In genomic region chr5:141369994-141370848, GRCh38 we compare ENCODE assay signal across 8 cellular contexts. TPM values are rescaled to one million over a fixed set of nuclear protein-coding genes. Genes with fewer than 3 reads are reported as not detected.
DNase-seq lines count a peak whose midpoint lies in the region; ATAC-seq, FAIRE-seq and TF ChIP-seq lines count a peak whose summit lies in the region.

TSS of gene PCDHGB3 (plus strand) at chr5:141370242. CDS start at chr5:141370395, 153 bp downstream.

- FAIRE-seq in urothelium cell line (lab: Jason Lieb, UNC): no peak

- H3K27me3 ChIP-seq in thoracic aorta (replicated peaks; ENCODE audit: insufficient read depth): no peaks in the 10 kb centered on the region

- ATAC-seq in GM18907 (IDR thresholded peaks at IDR 0.05; ENCODE audit: unreplicated experiment): peak; percentile 97
- ATAC-seq in HG03378 (IDR thresholded peaks at IDR 0.05; ENCODE audit: unreplicated experiment): peak; percentile 95
- ATAC-seq in left cardiac atrium: peak; percentile 86 to 90
- ATAC-seq in thoracic aorta (ENCODE audit: insufficient number of reproducible peaks, low FRiP score, low read depth): no peak

- no peak within 1 kb of the TSS for H3K27ac ChIP-seq in thoracic aorta

- peaks cover 35% of the 10 kb centered on the region for H3K9me3 Mint-ChIP-seq in activated T-helper 1 cell treated with anti-CD3 and anti-CD28 coated beads, Interleukin-12 subunit alpha, Interleukin-12 subunit beta, Interleukin-2, Interleukin-4 antibody, amounts not matched to agents 30 ng/mL and 10 ng/mL and 1 ng/mL, durations not matched to agents 14 hours and 24 hours and 36 hours

- CTCF ChIA-PET in AG04449 (lab: Yijun Ruan, JAX): interaction anchor here (0.5 to 3.8 kb wide), 45 partner anchors 9 to 198 kb away, joined by 3 to 99 read pairs (median 4); partner anchors contain the start of genes PCDHGA1, PCDHGA10, PCDHGA11 and PCDHGA12

- H3K36me3 ChIP-seq in thoracic aorta: no peaks in the 10 kb centered on the region

- intact Hi-C loops in activated T-helper 1 cell treated with anti-CD3 and anti-CD28 coated beads, Interleukin-12 subunit alpha, Interleukin-12 subunit beta, Interleukin-2, Interleukin-4 antibody, amounts not matched to agents 30 ng/mL and 10 ng/mL and 1 ng/mL, durations not matched to agents 14 hours and 24 hours and 36 hours (cut with micrococcal nuclease): loop anchor here (5.0 kb wide), 1 partner anchor 42 kb away; the partner anchor contains the start of gene PCDHGA10
- intact Hi-C loops in left cardiac atrium (cut with DNase I): no loop called here

- H3K4me3 ChIP-seq in AG04449 (ENCODE audit: low read depth, low read length) (peak within 1 kb of the TSS; percentile 45), thoracic aorta (peak within 1 kb of the TSS; percentile 41)

- DNase-seq in AG04449 (ENCODE audit: low read depth, low spot score): no peak
- DNase-seq in activated T-helper 1 cell treated with anti-CD3 and anti-CD28 coated beads, Interleukin-12 subunit alpha, Interleukin-12 subunit beta, Interleukin-2, Interleukin-4 antibody, amounts not matched to agents 30 ng/mL and 10 ng/mL and 1 ng/mL, durations not matched to agents 14 hours and 24 hours and 36 hours (ENCODE audit: low spot score): no peak
- peak; percentile 49 for DNase-seq in left cardiac atrium
- DNase-seq in thoracic aorta (ENCODE audit: low spot score): no peak
- no peak for DNase-seq in NCI-H510A treated with DMSO at 0.1 percent for 48 hours (lab: John Stamatoyannopoulos, UW)
- DNase-seq in urothelium cell line (ENCODE audit: low spot score): no peak

- H3K4me1 Mint-ChIP-seq in activated T-helper 1 cell treated with anti-CD3 and anti-CD28 coated beads, Interleukin-12 subunit alpha, Interleukin-12 subunit beta, Interleukin-2, Interleukin-4 antibody, amounts not matched to agents 30 ng/mL and 10 ng/mL and 1 ng/mL, durations not matched to agents 14 hours and 24 hours and 36 hours (ENCODE audit: low read depth): no peaks in the 10 kb centered on the region

- H3K36me3 Mint-ChIP-seq in activated T-helper 1 cell treated with anti-CD3 and anti-CD28 coated beads, Interleukin-12 subunit alpha, Interleukin-12 subunit beta, Interleukin-2, Interleukin-4 antibody, amounts not matched to agents 30 ng/mL and 10 ng/mL and 1 ng/mL, durations not matched to agents 14 hours and 24 hours and 36 hours (ENCODE audit: low read depth): peaks cover 6% of the 10 kb centered on the region

- H3K4me1 ChIP-seq in thoracic aorta (ENCODE audit: control insufficient read depth in 1 of 2, low read depth in 2 of 2): no peaks in the 10 kb centered on the region

- peak within 1 kb of the TSS; percentile 74 for H3K4me3 Mint-ChIP-seq in activated T-helper 1 cell treated with anti-CD3 and anti-CD28 coated beads, Interleukin-12 subunit alpha, Interleukin-12 subunit beta, Interleukin-2, Interleukin-4 antibody, amounts not matched to agents 30 ng/mL and 10 ng/mL and 1 ng/mL, durations not matched to agents 14 hours and 24 hours and 36 hours

- peak within 1 kb of the TSS; percentile 55 for H3K27ac Mint-ChIP-seq in activated T-helper 1 cell treated with anti-CD3 and anti-CD28 coated beads, Interleukin-12 subunit alpha, Interleukin-12 subunit beta, Interleukin-2, Interleukin-4 antibody, amounts not matched to agents 30 ng/mL and 10 ng/mL and 1 ng/mL, durations not matched to agents 14 hours and 24 hours and 36 hours

- POLR2A ChIA-PET in AG04449 (lab: Yijun Ruan, JAX): interaction anchor here (0.6 to 2.2 kb wide), 2 partner anchors 188 to 194 kb away, joined by 3 to 9 read pairs; no protein-coding TSS in a partner anchor

- H3K9me3 ChIP-seq in thoracic aorta: peaks cover 93% of the 10 kb centered on the region

- peaks cover 24% of the 10 kb centered on the region for H3K27me3 Mint-ChIP-seq in activated T-helper 1 cell treated with anti-CD3 and anti-CD28 coated beads, Interleukin-12 subunit alpha, Interleukin-12 subunit beta, Interleukin-2, Interleukin-4 antibody, amounts not matched to agents 30 ng/mL and 10 ng/mL and 1 ng/mL, durations not matched to agents 14 hours and 24 hours and 36 hours (ENCODE audit: insufficient read depth)

- TF ChIP-seq CTCF in AG04449 (IDR thresholded peaks at IDR 0.05; ENCODE audit: insufficient read depth, low read length, missing control alignments) (peak; percentile 40), thoracic aorta (IDR thresholded peaks at IDR 0.05) (no peak)

RNA-seq across cellular contexts. Expression of gene PCDHGB3, which starts in this region (rescaled TPM):
- total RNA-seq in activated T-helper 1 cell treated with anti-CD3 and anti-CD28 coated beads, Interleukin-12 subunit alpha, Interleukin-12 subunit beta, Interleukin-2, Interleukin-4 antibody, amounts not matched to agents 30 ng/mL and 10 ng/mL and 1 ng/mL, durations not matched to agents 14 hours and 24 hours and 36 hours: 0.47 and 0.66 TPM in 2 replicates
- 1 to 10 TPM; 3.9 to 4.6 TPM for total RNA-seq in left cardiac atrium
- total RNA-seq in thoracic aorta: 10 to 100 TPM; 11.2 to 15.4 TPM
